In genomic region chr5:132458226-132458560, GRCh38 we compare ENCODE assay signal across 11 cellular contexts. TPM values are rescaled to one million over a fixed set of nuclear protein-coding genes. Genes with fewer than 3 reads are reported as not detected.
DNase-seq lines count a peak whose midpoint lies in the region; ATAC-seq, FAIRE-seq and TF ChIP-seq lines count a peak whose summit lies in the region.
"Had no signal": no experiment of that assay in that cellular context is flagged by ENCODE, and none has a peak within 500 bp of the region (broad histone marks: within the 10 kb centered on the region; RNA-seq: fewer than 3 reads in every experiment).

No MANE protein-coding gene starts in this region.

- H3K27ac Mint-ChIP-seq in activated CD4-positive, alpha-beta memory T cell treated with anti-CD3 and anti-CD28 coated beads, Interleukin-2, amount 10 ng/mL, durations not matched to agents 7 days and 5 days: peak overlapping the region; percentile 99

- no peak for FAIRE-seq in keratinocyte (lab: Jason Lieb, UNC)

- peaks cover 17% of the 10 kb centered on the region for H3K36me3 ChIP-seq in left ventricle myocardium inferior
- no peaks in the 10 kb centered on the region for H3K36me3 ChIP-seq in keratinocyte (ENCODE audit: control insufficient read depth in 2 of 2, extremely low read depth in 1 of 2, insufficient read depth in 2 of 2, low read length in 2 of 2)
- peaks cover 11% of the 10 kb centered on the region for H3K36me3 ChIP-seq in upper lobe of right lung
- H3K36me3 ChIP-seq in H7 (replicated peaks; ENCODE audit: control insufficient read depth, insufficient read depth, low read length): no peaks in the 10 kb centered on the region

- H3K9me3 ChIP-seq in left ventricle myocardium inferior (replicated peaks): no peaks in the 10 kb centered on the region
- no peaks in the 10 kb centered on the region for H3K9me3 ChIP-seq in right cardiac atrium (ENCODE audit: control insufficient read depth, low read length)
- H3K9me3 ChIP-seq in keratinocyte (ENCODE audit: control insufficient read depth, low read depth, low read length): no peaks in the 10 kb centered on the region
- H3K9me3 ChIP-seq in upper lobe of right lung: no peaks in the 10 kb centered on the region

- intact Hi-C loops in left ventricle myocardium inferior (cut with micrococcal nuclease): no loop called here
- intact Hi-C loops in right cardiac atrium (cut with DNase I): no loop called here
- intact Hi-C loops in upper lobe of right lung (cut with DNase I): no loop called here

- TF ChIP-seq CTCF in left ventricle myocardium inferior (IDR thresholded peaks at IDR 0.05; ENCODE audit: borderline replicate concordance) (no peak), keratinocyte (optimal IDR thresholded peaks at IDR 0.05 in 1 of 3, IDR thresholded peaks at IDR 0.05 in 1 of 3, conservative IDR thresholded peaks at IDR 0.05 in 1 of 3; ENCODE audit: extremely low read depth in 1 of 3, insufficient read depth in 2 of 3, low read length in 3 of 3) (no peak), upper lobe of right lung (IDR thresholded peaks at IDR 0.05) (no peak)

- H4K20me1 ChIP-seq in keratinocyte (ENCODE audit: control insufficient read depth, extremely low read depth, insufficient read depth, low read length): no peaks in the 10 kb centered on the region

- peak overlapping the region; percentile 13 for H3K4me2 ChIP-seq in keratinocyte (ENCODE audit: control insufficient read depth, extremely low read depth, insufficient read depth, low read depth, low read length)

- no peaks in the 10 kb centered on the region for H3K79me2 ChIP-seq in keratinocyte (ENCODE audit: control insufficient read depth, insufficient read depth, low read length)

- peaks cover 96% of the 10 kb centered on the region for H3K4me1 Mint-ChIP-seq in activated CD4-positive, alpha-beta memory T cell treated with anti-CD3 and anti-CD28 coated beads, Interleukin-2, amount 10 ng/mL, durations not matched to agents 7 days and 5 days

- no peaks in the 10 kb centered on the region for H3K27me3 Mint-ChIP-seq in activated CD4-positive, alpha-beta memory T cell treated with anti-CD3 and anti-CD28 coated beads, Interleukin-2, amount 10 ng/mL, durations not matched to agents 7 days and 5 days

- no peaks in the 10 kb centered on the region for H3K9me3 Mint-ChIP-seq in activated CD4-positive, alpha-beta memory T cell treated with anti-CD3 and anti-CD28 coated beads, Interleukin-2, amount 10 ng/mL, durations not matched to agents 7 days and 5 days

- no peaks in the 10 kb centered on the region for H3K9me1 ChIP-seq in keratinocyte (ENCODE audit: control insufficient read depth, extremely low read depth, insufficient read depth, low read length)

- H3K27ac ChIP-seq in left ventricle myocardium inferior (replicated peaks): peak overlapping the region; percentile 77
- H3K27ac ChIP-seq in right cardiac atrium (ENCODE audit: low read length): no peak overlapping the region
- H3K27ac ChIP-seq in keratinocyte (ENCODE audit: control insufficient read depth, insufficient read depth, low read length): peak overlapping the region; percentile 65
- H3K27ac ChIP-seq in upper lobe of right lung: peak overlapping the region; percentile 85
- H3K27ac ChIP-seq: C4-2B had no signal

- peak overlapping the region; percentile 19 for H3K4me3 Mint-ChIP-seq in activated CD4-positive, alpha-beta memory T cell treated with anti-CD3 and anti-CD28 coated beads, Interleukin-2, amount 10 ng/mL, durations not matched to agents 7 days and 5 days

- CTCF ChIA-PET in activated CD4-positive, alpha-beta memory T cell treated with anti-CD3 and anti-CD28 coated beads, Interleukin-2, amount 10 ng/mL, durations not matched to agents 7 days and 5 days (lab: Charles Lee): interaction anchor here (0.9 to 8.0 kb wide), 14 partner anchors 8 to 47 kb away, joined by 3 to 104 read pairs (median 6); no protein-coding TSS in a partner anchor

- H3K4me1 ChIP-seq in left ventricle myocardium inferior (peaks cover 86% of the 10 kb centered on the region), right cardiac atrium (ENCODE audit: control insufficient read depth, insufficient read depth, low read length) (peaks cover 23% of the 10 kb centered on the region), keratinocyte (ENCODE audit: control insufficient read depth, extremely low read depth, insufficient read depth, low read length) (peaks cover 39% of the 10 kb centered on the region), upper lobe of right lung (peaks cover 62% of the 10 kb centered on the region)

- WGBS in right cardiac atrium: 97% methylated on average over 3 of the region's 3 CpGs

- no peak overlapping the region for H3K4me3 ChIP-seq in left ventricle myocardium inferior
- H3K4me3 ChIP-seq in right cardiac atrium (ENCODE audit: low read length): no peak overlapping the region
- H3K4me3 ChIP-seq in keratinocyte (ENCODE audit: control insufficient read depth in 2 of 3, extremely low read depth in 1 of 3, insufficient read depth in 2 of 3, low read depth in 1 of 3, low read length in 3 of 3): no peak overlapping the region
- H3K4me3 ChIP-seq in upper lobe of right lung: no peak overlapping the region
- H3K4me3 ChIP-seq in H7 (ENCODE audit: insufficient read depth, low read depth, low read length): no peak overlapping the region

- H2AFZ ChIP-seq in keratinocyte (ENCODE audit: control insufficient read depth, low read length): no peak overlapping the region

- H3K9ac ChIP-seq in keratinocyte (ENCODE audit: control insufficient read depth, extremely low read depth, insufficient read depth, low read length): no peak overlapping the region

- POLR2A ChIA-PET in activated CD4-positive, alpha-beta memory T cell treated with anti-CD3 and anti-CD28 coated beads, Interleukin-2, amount 10 ng/mL, durations not matched to agents 7 days and 5 days (lab: Charles Lee): interaction anchor here (0.9 to 9.2 kb wide), 11 partner anchors 8 to 47 kb away, joined by 4 to 563 read pairs (median 14); partner anchors contain the start of gene IRF1

- ATAC-seq in right cardiac atrium (no peak), upper lobe of right lung (no peak), HG02623 (IDR thresholded peaks at IDR 0.05; ENCODE audit: unreplicated experiment) (no peak)

- peaks cover 66% of the 10 kb centered on the region for H3K36me3 Mint-ChIP-seq in activated CD4-positive, alpha-beta memory T cell treated with anti-CD3 and anti-CD28 coated beads, Interleukin-2, amount 10 ng/mL, durations not matched to agents 7 days and 5 days (ENCODE audit: low read depth)

- no peak for DNase-seq in left ventricle myocardium inferior
- no peak for DNase-seq in right cardiac atrium
- DNase-seq in activated CD4-positive, alpha-beta memory T cell treated with anti-CD3 and anti-CD28 coated beads, Interleukin-2, amount 10 ng/mL, durations not matched to agents 7 days and 5 days: no peak
- DNase-seq in keratinocyte (ENCODE audit: low read depth, low spot score): no peak
- no peak for DNase-seq in upper lobe of right lung
- DNase-seq in H7: no peak
- no peak for DNase-seq in NCI-H1694 treated with DMSO at 0.1 percent for 48 hours (lab: John Stamatoyannopoulos, UW)
- DNase-seq: NCI-H2081 treated with DMSO at 0.1 percent for 48 hours, posterior cingulate gyrus had no signal

- dilution Hi-C loops in keratinocyte (cut with MboI; ENCODE audit: extremely low pct_ligation_motif_present, low sequenced_read_pairs): no loop called here

- H3K27me3 ChIP-seq in left ventricle myocardium inferior (ENCODE audit: low read depth): no peaks in the 10 kb centered on the region
- H3K27me3 ChIP-seq in right cardiac atrium (ENCODE audit: control insufficient read depth, insufficient read depth): no peaks in the 10 kb centered on the region
- H3K27me3 ChIP-seq in keratinocyte (ENCODE audit: control insufficient read depth, extremely low read depth, insufficient read depth, low read length): no peaks in the 10 kb centered on the region
- H3K27me3 ChIP-seq in upper lobe of right lung: no peaks in the 10 kb centered on the region
- no peaks in the 10 kb centered on the region for H3K27me3 ChIP-seq in H7 (ENCODE audit: control insufficient read depth, insufficient read depth, low read length)

RNA-seq across cellular contexts. Expression of gene IRF1, which starts 32.4 kb away (rescaled TPM):
- 10.9 TPM for total RNA-seq in left ventricle myocardium inferior
- 10 to 100 TPM in 3 of 4 donors, 1 to 10 TPM in 1; 9.4 to 17.9 (median 13.8) TPM for total RNA-seq in right cardiac atrium
- polyA plus RNA-seq in right cardiac atrium: 11.7 TPM
- 100 to 1,000 TPM; 231 to 239 TPM for total RNA-seq in activated CD4-positive, alpha-beta memory T cell treated with anti-CD3 and anti-CD28 coated beads, Interleukin-2, amount 10 ng/mL, durations not matched to agents 7 days and 5 days
- 3.7 to 16.4 TPM (median 6.2 TPM) in 3 replicates for polyA plus RNA-seq in keratinocyte
- polyA plus RNA-seq in keratinocyte (2011; ENCODE audit: low read depth): 1.5 TPM
- polyA plus RNA-seq in keratinocyte (2011; cell fraction: cytosol; rRNA removed): 5.1 and 5.5 TPM in 2 replicates
- 10.1 and 10.5 TPM in 2 replicates for polyA plus RNA-seq in keratinocyte (2011; cell fraction: nucleus; rRNA removed)
- 3.0 and 14.7 TPM in 2 replicates for polyA plus RNA-seq in keratinocyte (2012; ENCODE audit: low replicate concordance)
- 4.8 to 17.6 TPM (median 13.9 TPM) in 3 replicates for polyA minus RNA-seq in keratinocyte
- polyA minus RNA-seq in keratinocyte (2011; cell fraction: cytosol; rRNA and poly(A)+ RNA removed): 2.1 TPM
- 8.0 and 9.3 TPM in 2 replicates for polyA minus RNA-seq in keratinocyte (2011; cell fraction: nucleus; rRNA and poly(A)+ RNA removed)
- 59.5 TPM for total RNA-seq in upper lobe of right lung
- 4.5 and 6.5 TPM in 2 replicates for total RNA-seq in H7 (2014; rRNA removed; shearing (Covaris generic))
